ENCODE assay signal across 24 cellular contexts in the genomic region with DNA sequence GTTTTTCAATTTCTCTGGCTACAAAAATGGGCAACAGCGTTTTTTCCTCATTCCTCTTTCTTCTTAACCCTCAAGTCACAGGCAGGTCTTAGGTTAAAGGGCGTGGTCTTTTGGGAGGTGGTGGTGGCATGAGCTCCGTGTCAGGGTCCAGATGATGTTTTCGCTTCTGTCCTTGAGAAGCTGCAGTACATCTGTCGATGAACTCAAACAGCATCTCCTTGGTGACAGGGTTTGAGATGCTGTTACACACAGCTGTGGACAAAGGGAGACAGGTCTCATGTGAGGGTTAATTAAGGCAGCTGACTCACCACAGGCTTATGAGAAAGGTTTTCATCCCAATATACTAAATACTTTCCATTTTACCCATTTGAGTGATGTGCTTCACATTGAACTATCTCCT.
DNase-seq lines count a peak whose midpoint lies in the region; ATAC-seq and TF ChIP-seq lines count a peak whose summit lies in the region.
"Had no signal": no experiment of that assay in that cellular context is flagged by ENCODE, and none has a peak within 500 bp of the region (broad histone marks: within the 10 kb centered on the region; RNA-seq: fewer than 3 reads in every experiment).

No MANE protein-coding gene starts in this region.

- peak overlapping the region; percentile 8 for H3K27ac Mint-ChIP-seq in neural progenitor cell
- H3K27ac Mint-ChIP-seq: activated CD4-positive, alpha-beta T cell treated with anti-CD3 and anti-CD28 coated beads, Interleukin-2, amount 10 ng/mL, durations not matched to agents 24 days and 14 days; activated naive CD4-positive, alpha-beta T cell treated with anti-CD3 and anti-CD28 coated beads, Interleukin-2, amount 10 ng/mL, durations not matched to agents 7 days and 5 days; HFFc6; type B pancreatic cell had no signal

- peaks cover 19% of the 10 kb centered on the region for H3K4me1 Mint-ChIP-seq in neural progenitor cell
- H3K4me1 Mint-ChIP-seq: activated CD4-positive, alpha-beta T cell treated with anti-CD3 and anti-CD28 coated beads, Interleukin-2, amount 10 ng/mL, durations not matched to agents 24 days and 14 days; activated naive CD4-positive, alpha-beta T cell treated with anti-CD3 and anti-CD28 coated beads, Interleukin-2, amount 10 ng/mL, durations not matched to agents 7 days and 5 days had no signal

- no peak overlapping the region for H3K9ac ChIP-seq in neural progenitor cell

- H3K9me3 ChIP-seq in OCI-LY7 (ENCODE audit: low read length) (peaks cover 18% of the 10 kb centered on the region; the same call in 1 of the 2 replicates), neural progenitor cell (ENCODE audit: low read depth) (no peaks in the 10 kb centered on the region)

- peak overlapping the region; percentile 75 for H3K4me2 ChIP-seq in OCI-LY7 (ENCODE audit: low read length)
- H3K4me2 ChIP-seq in neural progenitor cell = no peak overlapping the region

- intact Hi-C loops in OCI-LY7 (cut with micrococcal nuclease; ENCODE audit: unreplicated experiment) = loop anchor here (1.0 to 10.0 kb wide), 8 partner anchors 170 to 855 kb away; a partner anchor contains a TSS

- peak; percentile 57 for DNase-seq in NCI-H2171 treated with DMSO at 0.1 percent for 48 hours (lab: John Stamatoyannopoulos, UW)
- DNase-seq in NCI-H2171 (lab: John Stamatoyannopoulos, UW) = no peak
- DNase-seq in OCI-LY7 (ENCODE audit: low spot score) = peak; percentile 98
- no peak for DNase-seq in neural progenitor cell (ENCODE audit: low spot score)
- DNase-seq in SKM-1 treated with dmso at 0.1 percent for 144 hours (lab: John Stamatoyannopoulos, UW; ENCODE audit: unreplicated experiment) = no peak
- no peak for DNase-seq in RWPE1 (ENCODE audit: low spot score)
- DNase-seq: 8988T; activated CD4-positive, alpha-beta T cell treated with anti-CD3 and anti-CD28 coated beads, Interleukin-2, amount 10 ng/mL, durations not matched to agents 24 days and 14 days; activated naive CD4-positive, alpha-beta T cell treated with anti-CD3 and anti-CD28 coated beads, Interleukin-2, amount 10 ng/mL, durations not matched to agents 7 days and 5 days; anterior cingulate cortex; cortex of kidney; HFFc6; IMR-90; naive thymus-derived CD8-positive, alpha-beta T cell; NCI-H1417 treated with DMSO at 0.1 percent for 48 hours; NCI-H2107; NCI-H526; retina; stimulated activated CD4-positive, alpha-beta T cell treated with anti-CD3 and anti-CD28 coated beads, Interleukin-4, amount 100 ng/mL, for 24 hours had no signal

- H3K9me2 ChIP-seq in OCI-LY7 (ENCODE audit: insufficient read depth, low read length) = no peaks in the 10 kb centered on the region

- H3K9me3 Mint-ChIP-seq in neural progenitor cell = no peaks in the 10 kb centered on the region
- H3K9me3 Mint-ChIP-seq: HFFc6 had no signal

- peaks cover 2% of the 10 kb centered on the region for H3K27me3 Mint-ChIP-seq in neural progenitor cell (ENCODE audit: insufficient read depth, low read depth)
- H3K27me3 Mint-ChIP-seq: activated CD4-positive, alpha-beta T cell treated with anti-CD3 and anti-CD28 coated beads, Interleukin-2, amount 10 ng/mL, durations not matched to agents 24 days and 14 days; activated naive CD4-positive, alpha-beta T cell treated with anti-CD3 and anti-CD28 coated beads, Interleukin-2, amount 10 ng/mL, durations not matched to agents 7 days and 5 days; naive thymus-derived CD8-positive, alpha-beta T cell; type B pancreatic cell had no signal

- H3K4me3 Mint-ChIP-seq in neural progenitor cell = no peak overlapping the region
- H3K4me3 Mint-ChIP-seq: activated CD4-positive, alpha-beta T cell treated with anti-CD3 and anti-CD28 coated beads, Interleukin-2, amount 10 ng/mL, durations not matched to agents 24 days and 14 days; activated naive CD4-positive, alpha-beta T cell treated with anti-CD3 and anti-CD28 coated beads, Interleukin-2, amount 10 ng/mL, durations not matched to agents 7 days and 5 days; HFFc6; type B pancreatic cell had no signal

- H3K27me3 ChIP-seq in neural progenitor cell = no peaks in the 10 kb centered on the region
- H3K27me3 ChIP-seq: cardiac muscle cell, SJCRH30 had no signal

- ATAC-seq in HG02588 (IDR thresholded peaks at IDR 0.05; ENCODE audit: unreplicated experiment) (peak; percentile 35), GM21576 (IDR thresholded peaks at IDR 0.05; ENCODE audit: unreplicated experiment) (no peak)
- ATAC-seq: naive thymus-derived CD8-positive, alpha-beta T cell had no signal

- POLR2A ChIA-PET in OCI-LY7 (lab: Charles Lee) (interaction anchor here (0.6 to 5.6 kb wide), 25 partner anchors 9 to 913 kb away, joined by 3 to 55 read pairs (median 6); a partner anchor contains a TSS), RWPE1 (lab: Yijun Ruan, JAX; ENCODE audit: low non-redundant PET) (no interaction called here)

- no peaks in the 10 kb centered on the region for H3F3A ChIP-seq in neural progenitor cell (ENCODE audit: low read depth)

- H4K20me1 ChIP-seq in OCI-LY7 (ENCODE audit: insufficient read depth, low read length) (no peaks in the 10 kb centered on the region), neural progenitor cell (ENCODE audit: low read depth) (no peaks in the 10 kb centered on the region)

- H3K27ac ChIP-seq in OCI-LY7 (ENCODE audit: low read depth, low read length, poor library complexity, severe bottlenecking) (peak overlapping the region; percentile 95), neural progenitor cell (no peak overlapping the region), RWPE1 (no peak overlapping the region)
- H3K27ac ChIP-seq: cardiac muscle cell, SJCRH30 had no signal

- H2AFZ ChIP-seq in OCI-LY7 (ENCODE audit: low read length) (no peak overlapping the region), neural progenitor cell (replicated peaks) (no peak overlapping the region)

- CTCF ChIA-PET in OCI-LY7 (lab: Charles Lee; ENCODE audit: unreplicated experiment) = no interaction called here
- CTCF ChIA-PET in RWPE1 (lab: Yijun Ruan, JAX) = interaction anchor here (0.7 kb wide), 1 partner anchor 125 kb away, joined by 3 read pairs; no protein-coding TSS in a partner anchor

- BruUV-seq in OCI-LY7 (replicated peaks; lab: Mats Ljungman, UMichigan) = no TSS peak

- TF ChIP-seq CTCF in OCI-LY7 (conservative IDR thresholded peaks at IDR 0.05; ENCODE audit: low read length) (no peak), neural progenitor cell (IDR thresholded peaks at IDR 0.05) (no peak), RWPE1 (conservative IDR thresholded peaks at IDR 0.05; ENCODE audit: low read depth) (no peak)

- H3K4me1 ChIP-seq in OCI-LY7 (ENCODE audit: insufficient read depth, low read length, poor library complexity, severe bottlenecking) (peaks cover 92% of the 10 kb centered on the region), neural progenitor cell (no peaks in the 10 kb centered on the region)
- H3K4me1 ChIP-seq: SJCRH30 had no signal

- H3K36me3 ChIP-seq in OCI-LY7 (ENCODE audit: insufficient read depth, low read length) (peaks cover 32% of the 10 kb centered on the region), neural progenitor cell (no peaks in the 10 kb centered on the region)
- H3K36me3 ChIP-seq: cardiac muscle cell had no signal

- H3K4me3 ChIP-seq in OCI-LY7 (ENCODE audit: low read depth, low read length, poor library complexity, severe bottlenecking) (peak overlapping the region; percentile 63), neural progenitor cell (no peak overlapping the region)
- H3K4me3 ChIP-seq: cardiac muscle cell, SJCRH30 had no signal

- H3K36me3 Mint-ChIP-seq in neural progenitor cell = peaks cover 17% of the 10 kb centered on the region

- peaks cover 48% of the 10 kb centered on the region; the same call in 1 of the 2 replicates for H3K79me2 ChIP-seq in OCI-LY7 (ENCODE audit: insufficient read depth, low read depth, low read length)
- no peaks in the 10 kb centered on the region for H3K79me2 ChIP-seq in neural progenitor cell (ENCODE audit: low read depth)

Comparison
In these comparisons a context has a peak if more than half of its experiments do, and no peak if none do; other contexts are left out.
1. DNase-seq: peak in NCI-H2171 treated with DMSO at 0.1 percent for 48 hours (single experiment) and OCI-LY7 (single experiment); none in NCI-H2171 (single experiment), neural progenitor cell (single experiment), SKM-1 treated with dmso at 0.1 percent for 144 hours (single experiment) and RWPE1 (single experiment).